ENCODE assay signal across 4 cellular contexts in genomic region chr21:42078247-42079007, GRCh38. TPM values are rescaled to one million over a fixed set of nuclear protein-coding genes. Genes with fewer than 3 reads are reported as not detected.
"Had no signal": no experiment of that assay in that cellular context is flagged by ENCODE, and none has a peak within 500 bp of the region (broad histone marks: within the 10 kb centered on the region; RNA-seq: fewer than 3 reads in every experiment).

No MANE protein-coding gene starts in this region.

RNA-seq across cellular contexts. Expression of gene UMODL1, which starts 7.3 kb away (rescaled TPM):
- total RNA-seq: HepG2, HT1080, IMR-90, PC-3 had no signal
- polyA plus RNA-seq: HepG2 had no signal
